22 cellular contexts compared by ENCODE assay signal in the genomic region with DNA sequence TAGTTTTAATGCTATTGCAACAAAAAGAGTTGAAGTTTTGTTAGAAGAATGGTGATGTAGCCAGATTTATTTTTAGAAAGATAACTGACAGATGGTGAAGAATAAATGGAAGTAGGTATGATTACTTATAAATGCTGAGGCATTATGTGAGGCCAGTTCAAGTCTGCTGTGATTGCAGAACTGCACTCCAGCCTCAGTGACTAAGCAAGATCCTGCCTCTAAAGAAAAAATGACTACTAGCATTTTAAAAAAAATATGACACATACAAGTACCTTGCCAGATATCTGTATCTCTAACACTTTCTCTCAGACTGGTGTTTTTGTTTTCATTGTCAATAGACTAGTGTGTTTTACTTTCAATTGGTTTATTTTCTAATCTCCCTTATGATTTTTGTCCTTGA.
DNase-seq lines count a peak whose midpoint lies in the region; ATAC-seq and TF ChIP-seq lines count a peak whose summit lies in the region.
"Had no signal": no experiment of that assay in that cellular context is flagged by ENCODE, and none has a peak within 500 bp of the region (broad histone marks: within the 10 kb centered on the region; RNA-seq: fewer than 3 reads in every experiment).

No MANE protein-coding gene starts in this region.

- H3K18ac ChIP-seq in IMR-90 (ENCODE audit: low read depth, low read length), result no peak overlapping the region

- H4K20me1 ChIP-seq in IMR-90 (ENCODE audit: insufficient read depth, low read length), result no peaks in the 10 kb centered on the region
- no peaks in the 10 kb centered on the region for H4K20me1 ChIP-seq in mammary epithelial cell (ENCODE audit: insufficient read depth, low read length)

- H3K4me3 ChIP-seq in IMR-90 (ENCODE audit: insufficient read depth, low read depth, low read length) (no peak overlapping the region), mammary epithelial cell (replicated peaks in 1 of 3; ENCODE audit: insufficient read depth in 1 of 3, low read depth in 2 of 3, low read length in 3 of 3) (no peak overlapping the region), fibroblast of pulmonary artery (replicated peaks; ENCODE audit: low read depth, low read length) (no peak overlapping the region), spleen (no peak overlapping the region)
- H3K4me3 ChIP-seq: cardiac muscle cell, thyroid gland had no signal

- no peak overlapping the region for H2BK120ac ChIP-seq in IMR-90 (ENCODE audit: low read depth, low read length)

- H2BK5ac ChIP-seq in IMR-90 (ENCODE audit: low read depth, low read length, poor library complexity, severe bottlenecking), result no peak overlapping the region

- H3K23ac ChIP-seq in IMR-90 (ENCODE audit: low read depth, low read length), result no peak overlapping the region

- H2BK15ac ChIP-seq in IMR-90 (ENCODE audit: low read depth, low read length), result no peak overlapping the region

- no peak overlapping the region for H3K27ac ChIP-seq in IMR-90 (ENCODE audit: insufficient read depth, low read length)
- no peak overlapping the region for H3K27ac ChIP-seq in mammary epithelial cell (ENCODE audit: insufficient read depth, low read depth, low read length)
- no peak overlapping the region for H3K27ac ChIP-seq in spleen
- H3K27ac ChIP-seq: cardiac muscle cell, parathyroid adenoma, thyroid gland had no signal

- DNase-seq in IMR-90 (peak; percentile 29), mammary epithelial cell (peak; percentile 51), fibroblast of pulmonary artery (ENCODE audit: low read depth) (peak; percentile 63), stromal cell of bone marrow (ENCODE audit: low read depth) (peak; percentile 36), spleen (no peak)
- DNase-seq in stimulated activated CD4-positive, alpha-beta T cell treated with anti-CD3 and anti-CD28 coated beads, Interleukin-4, amount 100 ng/mL, for 4 hours, result no peak
- DNase-seq: activated CD4-positive, alpha-beta memory T cell treated with anti-CD3 and anti-CD28 coated beads, Interleukin-2, amount 10 ng/mL, durations not matched to agents 7 days and 5 days; activated gamma-delta T cell treated with Interleukin-2 at 50 U/mL for 16 hours; hippocampal formation; immature natural killer cell; left ventricle myocardium superior; NCI-H1105 treated with DMSO at 0.1 percent for 48 hours; NCI-H2029 treated with DMSO at 0.1 percent for 48 hours; NCI-H345; NCI-H748 treated with DMSO at 0.1 percent for 48 hours; right cardiac atrium; stimulated activated naive CD8-positive, alpha-beta T cell treated with anti-CD3 and anti-CD28 coated beads, Interleukin-15, Interleukin-2, amounts not matched to agents 100 U/mL and 50 U/mL, for 24 hours; thyroid gland had no signal

- H2AFZ ChIP-seq in IMR-90 (replicated peaks; ENCODE audit: low read length, poor library complexity) (no peak overlapping the region), mammary epithelial cell (ENCODE audit: low read depth, low read length) (no peak overlapping the region)
- H2AFZ ChIP-seq: parathyroid adenoma had no signal

- no peak overlapping the region for H3K4ac ChIP-seq in IMR-90 (ENCODE audit: low read depth, low read length)

- H3K4me1 ChIP-seq in IMR-90 (ENCODE audit: control insufficient read depth, insufficient read depth, low read length) (no peaks in the 10 kb centered on the region), mammary epithelial cell (ENCODE audit: insufficient read depth, low read length) (no peaks in the 10 kb centered on the region), spleen (no peaks in the 10 kb centered on the region)
- H3K4me1 ChIP-seq: parathyroid adenoma, thyroid gland had no signal

- in situ Hi-C loops in IMR-90 (cut with MboI; ENCODE audit: low sequenced_read_pairs) (loop anchor here (25.0 kb wide), 1 partner anchor 1513 kb away; no protein-coding TSS in a partner anchor), mammary epithelial cell (cut with MboI; ENCODE audit: low sequenced_read_pairs in 2 of 2) (no loop called here)

- H3K9me3 ChIP-seq in IMR-90 (ENCODE audit: control insufficient read depth, insufficient read depth, low read length), result no peaks in the 10 kb centered on the region
- H3K9me3 ChIP-seq in mammary epithelial cell (replicated peaks; ENCODE audit: insufficient read depth, low read length), result no peaks in the 10 kb centered on the region
- H3K9me3 ChIP-seq in spleen, result peaks cover 0 to 12% (median 8%) of the 10 kb centered on the region in 8 donors
- H3K9me3 ChIP-seq: thyroid gland had no signal

- H3K79me1 ChIP-seq in IMR-90 (ENCODE audit: low read depth in 1 of 2, low read length in 2 of 2), result no peaks in the 10 kb centered on the region

- H3K36me3 ChIP-seq in IMR-90 (ENCODE audit: control insufficient read depth, insufficient read depth, low read length) (no peaks in the 10 kb centered on the region), mammary epithelial cell (ENCODE audit: insufficient read depth, low read length) (no peaks in the 10 kb centered on the region), spleen (no peaks in the 10 kb centered on the region)
- H3K36me3 ChIP-seq: cardiac muscle cell, thyroid gland had no signal

- BruUV-seq in IMR-90 (replicated peaks; lab: Mats Ljungman, UMichigan), result no TSS peak
- no TSS peak for BruUV-seq in mammary epithelial cell (replicated peaks; lab: Mats Ljungman, UMichigan)

- no peak for TF ChIP-seq CTCF in IMR-90 (conservative IDR thresholded peaks at IDR 0.05; ENCODE audit: low read depth, low read length)
- no peak for TF ChIP-seq CTCF in mammary epithelial cell (conservative IDR thresholded peaks at IDR 0.05 in 1 of 2, IDR thresholded peaks at IDR 0.05 in 1 of 2; ENCODE audit: extremely low read depth in 1 of 2, insufficient read depth in 1 of 2, low read depth in 1 of 2, low read length in 2 of 2)
- TF ChIP-seq CTCF in fibroblast of pulmonary artery (IDR thresholded peaks at IDR 0.05; ENCODE audit: low read length, missing control alignments), result no peak
- TF ChIP-seq CTCF in spleen (IDR thresholded peaks at IDR 0.05 in 8 of 11, conservative IDR thresholded peaks at IDR 0.05 in 3 of 11), result no peak

- CTCF ChIA-PET in IMR-90 (lab: Yijun Ruan, JAX) (no interaction called here), mammary epithelial cell (lab: Charles Lee; ENCODE audit: low non-redundant PET) (no interaction called here)

- no peak overlapping the region for H4K8ac ChIP-seq in IMR-90 (ENCODE audit: low read depth in 2 of 2, low read length in 2 of 2)

- no peak overlapping the region for H3K56ac ChIP-seq in IMR-90 (ENCODE audit: extremely low read depth, insufficient read depth, low read length)

- H3K4me2 ChIP-seq in IMR-90 (ENCODE audit: low read depth, low read length) (no peak overlapping the region), mammary epithelial cell (ENCODE audit: insufficient read depth, low read depth, low read length) (no peak overlapping the region)

- dilution Hi-C loops in IMR-90 (cut with HindIII; ENCODE audit: low sequenced_read_pairs, unreplicated experiment), result no loop called here
- dilution Hi-C loops in mammary epithelial cell (cut with HindIII; ENCODE audit: low sequenced_read_pairs), result no loop called here

- no peaks in the 10 kb centered on the region for H3K9me1 ChIP-seq in IMR-90 (ENCODE audit: insufficient read depth, low read length)

- H3K27me3 ChIP-seq in IMR-90 (ENCODE audit: control insufficient read depth, insufficient read depth, low read length) (no peaks in the 10 kb centered on the region), mammary epithelial cell (ENCODE audit: insufficient read depth, low read length) (no peaks in the 10 kb centered on the region), spleen (replicated peaks in 1 of 7) (no peaks in the 10 kb centered on the region)
- H3K27me3 ChIP-seq: cardiac muscle cell, thyroid gland had no signal

- no peak overlapping the region for H3K14ac ChIP-seq in IMR-90 (replicated peaks; ENCODE audit: low read depth, low read length)

- H4K5ac ChIP-seq in IMR-90 (ENCODE audit: low read depth, low read length), result no peak overlapping the region

- H2AK5ac ChIP-seq in IMR-90 (ENCODE audit: low read depth, low read length), result no peak overlapping the region

- intact Hi-C loops in IMR-90 (cut with micrococcal nuclease), result no loop called here
- intact Hi-C loops in mammary epithelial cell (cut with micrococcal nuclease), result no loop called here
- intact Hi-C loops in spleen (cut with DNase I; ENCODE audit: low total_unique reads), result no loop called here

- no peak overlapping the region for H4K91ac ChIP-seq in IMR-90 (ENCODE audit: insufficient read depth, low read depth, low read length)

- H3K9ac ChIP-seq in IMR-90 (ENCODE audit: low read depth, low read length) (no peak overlapping the region), mammary epithelial cell (ENCODE audit: insufficient read depth, low read length) (no peak overlapping the region)
- H3K9ac ChIP-seq: parathyroid adenoma had no signal

- POLR2A ChIA-PET in IMR-90 (lab: Charles Lee; ENCODE audit: unreplicated experiment), result no interaction called here

- TF ChIP-seq POLR2A in IMR-90 (IDR thresholded peaks at IDR 0.05; ENCODE audit: low read depth, low read length) (no peak), spleen (IDR thresholded peaks at IDR 0.05) (no peak)

- no peak overlapping the region for H2BK20ac ChIP-seq in IMR-90 (ENCODE audit: low read depth, low read length)

- TF ChIP-seq RAD21 in IMR-90 (IDR thresholded peaks at IDR 0.05; ENCODE audit: low read length), result no peak

- H2AK9ac ChIP-seq in IMR-90 (replicated peaks; ENCODE audit: low read depth, low read length, poor library complexity), result no peak overlapping the region

- H3K79me2 ChIP-seq in mammary epithelial cell (ENCODE audit: insufficient read depth, low read length), result no peaks in the 10 kb centered on the region
- H3K79me2 ChIP-seq: parathyroid adenoma had no signal

- no peak for ATAC-seq in IMR-90 (ENCODE audit: low read depth)
- no peak for ATAC-seq in GM18909 (IDR thresholded peaks at IDR 0.05; ENCODE audit: poor library complexity, unreplicated experiment)
- ATAC-seq: activated CD4-positive, CD25-positive, alpha-beta regulatory T cell treated with anti-CD3 and anti-CD28 coated beads, Interleukin-2, amount 50 U/mL, for 24 hours; left ventricle myocardium superior; right cardiac atrium; stimulated activated naive CD8-positive, alpha-beta T cell treated with anti-CD3 and anti-CD28 coated beads, Interleukin-15, Interleukin-2, amounts not matched to agents 100 U/mL and 50 U/mL, for 24 hours had no signal

TF ChIP-seq in IMR-90, 13 proteins besides CTCF, POLR2A, EP300 and RAD21:
- no peak for TF ChIP-seq SMC3 (IDR thresholded peaks at IDR 0.05; ENCODE audit: low read depth, low read length)
TF ChIP-seq in IMR-90: peak in this region for 0.

Comparison
In these comparisons a context has a peak if more than half of its experiments do, and no peak if none do; other contexts are left out.
1. DNase-seq: peak in IMR-90 (single experiment), mammary epithelial cell (single experiment), fibroblast of pulmonary artery (single experiment) and stromal cell of bone marrow (single experiment); none in spleen (single experiment) and stimulated activated CD4-positive, alpha-beta T cell treated with anti-CD3 and anti-CD28 coated beads, Interleukin-4, amount 100 ng/mL, for 4 hours (0 of 2).